34 cellular contexts compared by ENCODE assay signal in genomic region chr16:30157214-30157613, GRCh38.
"Had no signal": no experiment of that assay in that cellular context is flagged by ENCODE, and none has a peak within 500 bp of the region (broad histone marks: within the 10 kb centered on the region; RNA-seq: fewer than 3 reads in every experiment).

No MANE protein-coding gene starts in this region.

- H3K9me3 ChIP-seq: MG63 had no signal

- H3K27me3 ChIP-seq: MG63 had no signal

- H3K4me3 ChIP-seq: MG63 had no signal

- DNase-seq: Karpas-422, Kasumi-1, MG63, MM.1S, MV-4-11, NCI-H1048, NCI-H1092, NCI-H1092 treated with DMSO at 0.1 percent for 48 hours, NCI-H1105, NCI-H1105 treated with DMSO at 0.1 percent for 48 hours, NCI-H1417, NCI-H1417 treated with DMSO at 0.1 percent for 48 hours, NCI-H1436, NCI-H1436 treated with DMSO at 0.1 percent for 48 hours, NCI-H146, NCI-H1694, NCI-H1694 treated with DMSO at 0.1 percent for 48 hours, NCI-H187, NCI-H187 treated with DMSO at 0.1 percent for 48 hours, NCI-H1930, NCI-H2029, NCI-H2029 treated with DMSO at 0.1 percent for 48 hours, NCI-H2081, NCI-H2081 treated with DMSO at 0.1 percent for 48 hours, NCI-H2107, NCI-H2171, NCI-H2171 treated with DMSO at 0.1 percent for 48 hours, NCI-H2227 treated with DMSO at 0.1 percent for 48 hours, NCI-H226, NCI-H345, NCI-H446, NCI-H446 treated with DMSO at 0.1 percent for 48 hours, NCI-H510A, NCI-H510A treated with DMSO at 0.1 percent for 48 hours had no signal

- H3K36me3 ChIP-seq: MG63 had no signal
